12 cellular contexts compared by ENCODE assay signal in the genomic region with DNA sequence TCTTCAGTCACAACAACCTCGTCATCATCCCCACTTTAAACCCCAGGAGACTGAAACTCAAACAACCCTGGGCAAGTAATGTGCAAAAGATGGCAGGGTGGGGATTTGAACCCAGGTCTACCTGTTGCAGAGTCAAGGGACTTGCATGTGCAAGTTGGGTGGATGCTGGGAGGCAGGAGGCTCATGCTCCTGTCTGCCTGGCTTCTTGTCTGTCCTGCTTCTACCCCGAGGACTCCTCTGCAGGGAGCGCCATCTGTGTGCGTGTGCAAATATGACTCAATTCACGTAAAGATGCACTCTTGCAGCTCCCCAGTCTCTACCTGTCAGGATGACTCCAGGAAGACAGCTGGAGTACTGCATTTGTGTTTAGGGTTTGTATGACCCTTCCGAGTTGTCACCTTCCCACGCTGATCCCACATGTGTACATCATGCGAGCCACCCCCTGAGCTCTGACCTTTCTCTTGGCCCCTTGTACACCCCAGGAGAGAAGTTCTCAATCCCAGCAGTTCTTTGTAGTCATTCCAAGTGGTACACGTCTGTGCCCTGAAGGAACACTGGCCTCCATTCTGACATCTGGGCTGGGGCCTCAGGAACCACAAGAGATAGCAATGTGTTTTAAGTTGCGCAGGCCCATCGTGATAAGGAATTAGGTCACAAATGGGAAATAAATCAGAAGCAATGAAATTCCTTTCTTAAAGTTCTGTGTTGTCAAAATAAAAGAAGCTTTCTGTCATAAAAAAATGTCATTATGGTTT.
A peak's percentile ranks its signal among the peaks of the same experiment; 100 is the strongest.
DNase-seq lines count a peak whose midpoint lies in the region; ATAC-seq and TF ChIP-seq lines count a peak whose summit lies in the region.
"Had no signal": no experiment of that assay in that cellular context is flagged by ENCODE, and none has a peak within 500 bp of the region (broad histone marks: within the 10 kb centered on the region; RNA-seq: fewer than 3 reads in every experiment).

No MANE protein-coding gene starts in this region.

- H3K4me1 ChIP-seq in GM23248 (ENCODE audit: insufficient read depth) = peaks cover 26% of the 10 kb centered on the region
- H3K4me1 ChIP-seq in esophagus muscularis mucosa = peaks cover 17 to 68% (median 58%) of the 10 kb centered on the region in 4 donors
- H3K4me1 ChIP-seq in trophoblast cell (ENCODE audit: control insufficient read depth in 1 of 2, insufficient read depth in 2 of 2, low read length in 2 of 2) = peaks cover 15 to 18% of the 10 kb centered on the region in 2 experiments

- peak overlapping the region; percentile 16 for H2BK120ac ChIP-seq in trophoblast cell (ENCODE audit: insufficient read depth, low read length, poor library complexity)

- peaks cover 26% of the 10 kb centered on the region for H3F3A ChIP-seq in GM23248 (ENCODE audit: insufficient read depth)

- H3K9me3 ChIP-seq in GM23248 (ENCODE audit: low read depth) (no peaks in the 10 kb centered on the region), T-helper 17 cell (ENCODE audit: control insufficient read depth, low read length, poor library complexity, severe bottlenecking) (no peaks in the 10 kb centered on the region), esophagus muscularis mucosa (no peaks in the 10 kb centered on the region), trophoblast cell (ENCODE audit: insufficient read depth, low read depth, low read length) (no peaks in the 10 kb centered on the region)
- H3K9me3 ChIP-seq: neutrophil had no signal

- TF ChIP-seq CTCF in esophagus muscularis mucosa (IDR thresholded peaks at IDR 0.05) = no peak

- peak overlapping the region; percentile 38 for H2BK12ac ChIP-seq in trophoblast cell (ENCODE audit: low read length)

- ATAC-seq in T-helper 17 cell (no peak), GM21528 (IDR thresholded peaks at IDR 0.05; ENCODE audit: low FRiP score, unreplicated experiment) (no peak)

- H3K4me2 ChIP-seq in GM23248 (ENCODE audit: unreplicated experiment) (no peak overlapping the region), trophoblast cell (ENCODE audit: low read length) (no peak overlapping the region)

- peaks cover 10% of the 10 kb centered on the region for H3K79me1 ChIP-seq in trophoblast cell (ENCODE audit: low read length)

- H3K36me3 Mint-ChIP-seq in T-helper 17 cell (ENCODE audit: low read depth) = no peaks in the 10 kb centered on the region

- 92% methylated on average over 11 of the region's 11 CpGs for WGBS in GM23248 (ENCODE audit: low coverage in 1 of 2, low lambda C conversion rate in 2 of 2, missing lambda C conversion rate in 2 of 2), 2 experiments
- WGBS in esophagus muscularis mucosa = 80% methylated on average over 9 of the region's 11 CpGs
- WGBS in trophoblast cell (ENCODE audit: extremely low coverage, insufficient coverage, insufficient read length) = no CpG with 5 or more reads among the region's 11 CpGs

- H3K9me2 ChIP-seq in GM23248 (ENCODE audit: insufficient read depth) = no peaks in the 10 kb centered on the region

- H3K79me2 ChIP-seq in GM23248 (ENCODE audit: insufficient read depth) (peaks cover 9% of the 10 kb centered on the region), trophoblast cell (ENCODE audit: control insufficient read depth, insufficient read depth, low read length, poor library complexity) (no peaks in the 10 kb centered on the region)

- no peak overlapping the region for H2AK5ac ChIP-seq in trophoblast cell (ENCODE audit: low read length)

- H2BK5ac ChIP-seq in trophoblast cell (ENCODE audit: low read depth, low read length, poor library complexity) = peak overlapping the region; percentile 49

- H3K14ac ChIP-seq in trophoblast cell (ENCODE audit: low read length) = peak overlapping the region; percentile 14

- in situ Hi-C loops in GM23248 (cut with MboI) = loop anchor here (10.0 kb wide), 1 partner anchor 253 kb away; no protein-coding TSS in a partner anchor

- no peak overlapping the region for H3K4ac ChIP-seq in trophoblast cell (ENCODE audit: low read depth, low read length)

- H3K9ac ChIP-seq in GM23248 (peak overlapping the region; percentile 71), trophoblast cell (ENCODE audit: low read length) (no peak overlapping the region)

- H3K4me3 ChIP-seq in GM23248 = no peak overlapping the region
- no peak overlapping the region for H3K4me3 ChIP-seq in esophagus muscularis mucosa
- no peak overlapping the region for H3K4me3 ChIP-seq in trophoblast cell (ENCODE audit: low read depth, low read length)

- peaks cover 7% of the 10 kb centered on the region for H3K4me1 Mint-ChIP-seq in T-helper 17 cell

- peak overlapping the region; percentile 25 for H3K4me3 Mint-ChIP-seq in T-helper 17 cell
- H3K4me3 Mint-ChIP-seq: H9 had no signal

- no peak for TF ChIP-seq EP300 in esophagus muscularis mucosa (IDR thresholded peaks at IDR 0.05)

- DNase-seq in GM23248 (no peak), T-helper 17 cell (no peak), esophagus muscularis mucosa (ENCODE audit: extremely low spot score) (peak; percentile 75), trophoblast cell (no peak), HUDEP-2 (lab: John Stamatoyannopoulos, UW; ENCODE audit: unreplicated experiment in 76 of 76) (no peak), hepatic stellate cell (ENCODE audit: low spot score) (no peak)
- DNase-seq: activated CD4-positive, alpha-beta T cell treated with anti-CD3 and anti-CD28 coated beads, Interleukin-2, amount 50 U/mL, for 4 hours; H9; NCI-H1694; NCI-H774 had no signal

- no peak overlapping the region for H2AFZ ChIP-seq in GM23248
- no peak overlapping the region for H2AFZ ChIP-seq in trophoblast cell (ENCODE audit: insufficient read depth, low read length, poor library complexity)

- H3K27me3 Mint-ChIP-seq in T-helper 17 cell = peaks cover 48% of the 10 kb centered on the region

- no peak overlapping the region for H4K8ac ChIP-seq in trophoblast cell (ENCODE audit: low read depth, low read length)

- H4K91ac ChIP-seq in trophoblast cell (ENCODE audit: low read depth, low read length) = peak overlapping the region; percentile 7

- H3K23ac ChIP-seq in trophoblast cell (ENCODE audit: low read length) = no peak overlapping the region

- H3K27me3 ChIP-seq in GM23248 (replicated peaks; ENCODE audit: insufficient read depth) (no peaks in the 10 kb centered on the region), esophagus muscularis mucosa (no peaks in the 10 kb centered on the region), trophoblast cell (ENCODE audit: insufficient read depth, low read length) (no peaks in the 10 kb centered on the region)
- H3K27me3 ChIP-seq: neutrophil had no signal

- no peak for TF ChIP-seq POLR2A in esophagus muscularis mucosa (IDR thresholded peaks at IDR 0.05; ENCODE audit: low read depth)

- H3K27ac Mint-ChIP-seq in T-helper 17 cell = no peak overlapping the region

- intact Hi-C loops in esophagus muscularis mucosa (cut with DNase I) = loop anchor here (5.0 to 10.0 kb wide), 3 partner anchors 85 to 255 kb away; no protein-coding TSS in a partner anchor

- H3K18ac ChIP-seq in trophoblast cell (ENCODE audit: low read length) = no peak overlapping the region

- no peak overlapping the region for H4K12ac ChIP-seq in trophoblast cell (ENCODE audit: low read depth, low read length)

- no peaks in the 10 kb centered on the region for H4K20me1 ChIP-seq in GM23248 (ENCODE audit: insufficient read depth)

- H3K36me3 ChIP-seq in GM23248 (ENCODE audit: low read depth) (peaks cover 20% of the 10 kb centered on the region; the same call in 1 of the 2 replicates), esophagus muscularis mucosa (peaks cover 16 to 81% (median 53%) of the 10 kb centered on the region in 4 donors), trophoblast cell (ENCODE audit: control insufficient read depth in 1 of 2, insufficient read depth in 2 of 2, low read length in 2 of 2) (peaks cover 32 to 52% of the 10 kb centered on the region in 2 experiments)
- H3K36me3 ChIP-seq: neutrophil had no signal

- H3K27ac ChIP-seq in GM23248 (peak overlapping the region; percentile 91), esophagus muscularis mucosa (replicated peaks in 1 of 4) (peak overlapping the region; percentile 70 to 83 (median 80)), trophoblast cell (ENCODE audit: low read depth, low read length) (peak overlapping the region; percentile 74)
- H3K27ac ChIP-seq: neutrophil had no signal
